22 cellular contexts compared by ENCODE assay signal in genomic region chr5:17123010-17123409, GRCh38.
DNase-seq lines count a peak whose midpoint lies in the region; ATAC-seq, FAIRE-seq and TF ChIP-seq lines count a peak whose summit lies in the region.
"Had no signal": no experiment of that assay in that cellular context is flagged by ENCODE, and none has a peak within 500 bp of the region (broad histone marks: within the 10 kb centered on the region; RNA-seq: fewer than 3 reads in every experiment).

No MANE protein-coding gene starts in this region.

- ATAC-seq in IMR-90 (ENCODE audit: low read depth), result no peak

- POLR2A ChIA-PET in IMR-90 (lab: Charles Lee; ENCODE audit: unreplicated experiment) (no interaction called here), PC-9 (lab: Charles Lee; ENCODE audit: unreplicated experiment) (no interaction called here)

- no peaks in the 10 kb centered on the region for H4K20me1 ChIP-seq in IMR-90 (ENCODE audit: insufficient read depth, low read length)
- H4K20me1 ChIP-seq in PC-9 (ENCODE audit: insufficient read depth), result no peaks in the 10 kb centered on the region

- H3K27ac Mint-ChIP-seq in osteocyte (ENCODE audit: unreplicated experiment), result peak overlapping the region; percentile 70
- H3K27ac Mint-ChIP-seq: CD4-positive, alpha-beta memory T cell; IgD-negative memory B cell; stimulated activated naive CD8-positive, alpha-beta T cell treated with anti-CD3 and anti-CD28 coated beads, Interleukin-15, Interleukin-2, amounts not matched to agents 100 ng/mL and 50 ng/mL, for 24 hours had no signal

- DNase-seq in Ammon's horn (ENCODE audit: low spot score) (peak; percentile 7), IMR-90 (no peak), choroid plexus epithelial cell (ENCODE audit: low read depth) (peak; percentile 29), osteocyte (ENCODE audit: extremely low spot score, unreplicated experiment) (no peak), NCI-H2081 (lab: John Stamatoyannopoulos, UW) (no peak), RCC 7860 (ENCODE audit: low spot score) (no peak), PC-9 (no peak), DMS79 treated with DMSO at 0.1 percent for 48 hours (lab: John Stamatoyannopoulos, UW) (no peak)
- DNase-seq: activated T-cell treated with anti-CD3 and anti-CD28 coated beads, Interleukin-2, amount 50 U/mL, for 1 hour; CD4-positive, alpha-beta memory T cell; DMS 273 treated with DMSO at 0.1 percent for 48 hours; kidney glomerular epithelial cell; NCI-H1105; NCI-H2029 treated with DMSO at 0.1 percent for 48 hours; NCI-H226; stimulated activated CD4-positive, alpha-beta T cell treated with anti-CD3 and anti-CD28 coated beads, Interleukin-12 subunit alpha, Interleukin-12 subunit beta, amount 100 ng/mL, for 4 hours; T-helper 1 cell had no signal

- H3K4me1 Mint-ChIP-seq in osteocyte (ENCODE audit: unreplicated experiment), result peaks cover 74% of the 10 kb centered on the region
- H3K4me1 Mint-ChIP-seq: CD4-positive, alpha-beta memory T cell had no signal

- H4K5ac ChIP-seq in IMR-90 (ENCODE audit: low read depth, low read length), result 0 out of 2 replicates have a peak overlapping the region, but pooled peaks have one; percentile 56

- H2AK9ac ChIP-seq in IMR-90 (replicated peaks; ENCODE audit: low read depth, low read length, poor library complexity), result no peak overlapping the region

- no peaks in the 10 kb centered on the region for H3K9me2 ChIP-seq in PC-9 (ENCODE audit: insufficient read depth)

- no peak for TF ChIP-seq CTCF in IMR-90 (conservative IDR thresholded peaks at IDR 0.05; ENCODE audit: low read depth, low read length)
- TF ChIP-seq CTCF in choroid plexus epithelial cell (conservative IDR thresholded peaks at IDR 0.05; ENCODE audit: low read depth, low read length), result no peak
- no peak for TF ChIP-seq CTCF in osteocyte (IDR thresholded peaks at IDR 0.05)
- TF ChIP-seq CTCF in PC-9 (conservative IDR thresholded peaks at IDR 0.05), result no peak

- no peaks in the 10 kb centered on the region for H3K27me3 Mint-ChIP-seq in osteocyte (ENCODE audit: unreplicated experiment)
- H3K27me3 Mint-ChIP-seq: CD4-positive, alpha-beta memory T cell had no signal

- H3K36me3 ChIP-seq in IMR-90 (ENCODE audit: control insufficient read depth, insufficient read depth, low read length) (no peaks in the 10 kb centered on the region), PC-9 (ENCODE audit: low read depth) (no peaks in the 10 kb centered on the region)

- peaks cover 13 to 34% of the 10 kb centered on the region in 2 experiments for H3K79me1 ChIP-seq in IMR-90 (ENCODE audit: low read depth in 1 of 2, low read length in 2 of 2)

- dilution Hi-C loops in IMR-90 (cut with HindIII; ENCODE audit: low sequenced_read_pairs, unreplicated experiment), result no loop called here

- H3K9me3 ChIP-seq in IMR-90 (ENCODE audit: control insufficient read depth, insufficient read depth, low read length) (no peaks in the 10 kb centered on the region), PC-9 (ENCODE audit: insufficient read depth, low read depth) (no peaks in the 10 kb centered on the region)

- H2AFZ ChIP-seq in IMR-90 (replicated peaks; ENCODE audit: low read length, poor library complexity) (no peak overlapping the region), PC-9 (no peak overlapping the region)

- CTCF ChIA-PET in IMR-90 (lab: Yijun Ruan, JAX), result no interaction called here
- CTCF ChIA-PET in PC-9 (lab: Charles Lee), result interaction anchor here (0.6 kb wide), 1 partner anchor 119 kb away, joined by 4 read pairs; no protein-coding TSS in a partner anchor

- peak overlapping the region; percentile 69; the same call in 1 of the 2 replicates for H3K4ac ChIP-seq in IMR-90 (ENCODE audit: low read depth, low read length)

- peak overlapping the region; percentile 63; the same call in 1 of the 2 replicates for H3K18ac ChIP-seq in IMR-90 (ENCODE audit: low read depth, low read length)

- WGBS in IMR-90 (ENCODE audit: extremely low coverage in 2 of 2, insufficient read length in 1 of 2), 2 experiments, result no CpG with 5 or more reads among the region's 5 CpGs

- no peak overlapping the region for H3K27ac ChIP-seq in IMR-90 (ENCODE audit: insufficient read depth, low read length)
- no peak overlapping the region for H3K27ac ChIP-seq in PC-9

- in situ Hi-C loops in IMR-90 (cut with MboI; ENCODE audit: low sequenced_read_pairs), result no loop called here

- H3K4me2 ChIP-seq in IMR-90 (ENCODE audit: low read depth, low read length) (no peak overlapping the region), PC-9 (no peak overlapping the region)

- BruUV-seq in IMR-90 (replicated peaks; lab: Mats Ljungman, UMichigan) (no TSS peak), PC-9 (replicated peaks; lab: Mats Ljungman, UMichigan) (no TSS peak)

- no peaks in the 10 kb centered on the region for H3K9me3 Mint-ChIP-seq in osteocyte (ENCODE audit: unreplicated experiment)
- H3K9me3 Mint-ChIP-seq: stimulated activated naive CD8-positive, alpha-beta T cell treated with anti-CD3 and anti-CD28 coated beads, Interleukin-15, Interleukin-2, amounts not matched to agents 100 ng/mL and 50 ng/mL, for 24 hours had no signal

- H3K4me1 ChIP-seq in IMR-90 (ENCODE audit: control insufficient read depth, insufficient read depth, low read length), result peaks cover 13% of the 10 kb centered on the region
- peaks cover 24% of the 10 kb centered on the region for H3K4me1 ChIP-seq in PC-9 (replicated peaks; ENCODE audit: insufficient read depth)

- no peak for FAIRE-seq in RCC 7860 (lab: Jason Lieb, UNC)
- FAIRE-seq: bronchial epithelial cell, endometrium had no signal

- intact Hi-C loops in IMR-90 (cut with micrococcal nuclease), result no loop called here
- intact Hi-C loops in PC-9 (cut with micrococcal nuclease; ENCODE audit: unreplicated experiment), result no loop called here

- no peak for TF ChIP-seq POLR2A in IMR-90 (IDR thresholded peaks at IDR 0.05; ENCODE audit: low read depth, low read length)

- peak overlapping the region; percentile 85; the same call in 1 of the 2 replicates for H3K14ac ChIP-seq in IMR-90 (replicated peaks; ENCODE audit: low read depth, low read length)

- peaks cover 24% of the 10 kb centered on the region for H3K9me1 ChIP-seq in IMR-90 (ENCODE audit: insufficient read depth, low read length)

- peak overlapping the region; percentile 85 for H2BK120ac ChIP-seq in IMR-90 (ENCODE audit: low read depth, low read length)

- peak overlapping the region in 1 of 2 experiments; percentile 75; a peak in 2 of 4 replicates for H4K8ac ChIP-seq in IMR-90 (ENCODE audit: low read depth in 2 of 2, low read length in 2 of 2)

- peak overlapping the region; percentile 6 for H3K4me3 Mint-ChIP-seq in osteocyte (ENCODE audit: unreplicated experiment)
- H3K4me3 Mint-ChIP-seq: CD4-positive, alpha-beta memory T cell; IgD-negative memory B cell; memory B cell; stimulated activated naive CD8-positive, alpha-beta T cell treated with anti-CD3 and anti-CD28 coated beads, Interleukin-15, Interleukin-2, amounts not matched to agents 100 ng/mL and 50 ng/mL, for 24 hours had no signal

- no peak overlapping the region for H3K9ac ChIP-seq in IMR-90 (ENCODE audit: low read depth, low read length)

- no peaks in the 10 kb centered on the region for H3K36me3 Mint-ChIP-seq in osteocyte (ENCODE audit: unreplicated experiment)
- H3K36me3 Mint-ChIP-seq: CD4-positive, alpha-beta memory T cell; IgD-negative memory B cell had no signal

- no peak overlapping the region for H3K23ac ChIP-seq in IMR-90 (ENCODE audit: low read depth, low read length)

- H4K91ac ChIP-seq in IMR-90 (ENCODE audit: insufficient read depth, low read depth, low read length), result peak overlapping the region; percentile 70

- peak overlapping the region; percentile 88 for H2BK15ac ChIP-seq in IMR-90 (ENCODE audit: low read depth, low read length)

- H3F3A ChIP-seq in PC-9 (ENCODE audit: insufficient read depth, low read depth), result peaks cover 12% of the 10 kb centered on the region; the same call in 1 of the 2 replicates

- no peak overlapping the region for H2BK5ac ChIP-seq in IMR-90 (ENCODE audit: low read depth, low read length, poor library complexity, severe bottlenecking)

- H3K79me2 ChIP-seq in PC-9 (ENCODE audit: low read depth), result no peaks in the 10 kb centered on the region

- H3K27me3 ChIP-seq in IMR-90 (ENCODE audit: control insufficient read depth, insufficient read depth, low read length), result no peaks in the 10 kb centered on the region
- no peaks in the 10 kb centered on the region for H3K27me3 ChIP-seq in PC-9 (ENCODE audit: insufficient read depth, low read depth)

- H3K4me3 ChIP-seq in IMR-90 (ENCODE audit: insufficient read depth, low read depth, low read length) (no peak overlapping the region), choroid plexus epithelial cell (ENCODE audit: low read depth, low read length) (no peak overlapping the region), PC-9 (no peak overlapping the region)

- no peak for TF ChIP-seq RAD21 in IMR-90 (IDR thresholded peaks at IDR 0.05; ENCODE audit: low read length)

- peak overlapping the region; percentile 78; the same call in 1 of the 2 replicates for H2AK5ac ChIP-seq in IMR-90 (ENCODE audit: low read depth, low read length)

- no peak overlapping the region for H3K56ac ChIP-seq in IMR-90 (ENCODE audit: extremely low read depth, insufficient read depth, low read length)

- H2BK20ac ChIP-seq in IMR-90 (ENCODE audit: low read depth, low read length), result peak overlapping the region; percentile 84; the same call in 1 of the 2 replicates

TF ChIP-seq in IMR-90, 13 proteins besides CTCF, POLR2A, EP300 and RAD21:
- TF ChIP-seq CEBPB (IDR thresholded peaks at IDR 0.05; ENCODE audit: low read depth, low read length) (no peak), SMC3 (IDR thresholded peaks at IDR 0.05; ENCODE audit: low read depth, low read length) (no peak)

Comparison
In these comparisons a context has a peak if more than half of its experiments do, and no peak if none do; other contexts are left out.
1. DNase-seq: peak in Ammon's horn (single experiment) and choroid plexus epithelial cell (single experiment); none in IMR-90 (single experiment), osteocyte (single experiment), NCI-H2081 (0 of 2), RCC 7860 (single experiment), PC-9 (0 of 2) and DMS79 treated with DMSO at 0.1 percent for 48 hours (single experiment).